In the genomic region with DNA sequence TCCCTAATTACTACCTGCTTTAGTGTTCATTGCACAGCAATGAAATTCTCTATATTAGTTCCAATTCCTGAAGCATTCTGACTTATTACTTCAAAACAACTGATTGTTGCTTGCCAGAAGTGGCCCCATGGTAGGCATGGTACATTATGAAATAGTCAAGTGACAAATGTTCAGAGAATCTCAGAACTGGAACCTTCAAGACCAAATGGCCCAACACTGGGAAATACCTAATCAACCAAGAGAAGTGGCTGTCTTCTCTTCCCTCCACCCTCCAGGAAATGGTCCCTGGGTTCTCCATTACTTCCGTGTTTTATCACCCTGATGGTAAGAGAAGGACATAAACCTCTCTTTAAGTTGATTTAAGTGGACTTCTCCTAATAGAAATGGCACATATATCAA, we compare ENCODE assay signal across 17 cellular contexts.
"Had no signal": no experiment of that assay in that cellular context is flagged by ENCODE, and none has a peak within 500 bp of the region (broad histone marks: within the 10 kb centered on the region; RNA-seq: fewer than 3 reads in every experiment).

No MANE protein-coding gene starts in this region.

- H3K27ac ChIP-seq: colonic mucosa, gastrocnemius medialis, heart right ventricle, left ventricle myocardium inferior, lower lobe of right lung, right atrium auricular region had no signal

- FAIRE-seq: keratinocyte, small intestine had no signal

- H3K4me3 Mint-ChIP-seq: naive thymus-derived CD4-positive, alpha-beta T cell; nephron progenitor cell had no signal

- H3K4me1 Mint-ChIP-seq: nephron progenitor cell had no signal

- DNase-seq: caudate nucleus; colonic mucosa; dermis blood vessel endothelial cell; gastrocnemius medialis; heart right ventricle; left ventricle myocardium inferior; lower lobe of right lung; mesendoderm; naive thymus-derived CD4-positive, alpha-beta T cell; nephron progenitor cell; sigmoid colon; small intestine; stimulated activated CD4-positive, alpha-beta T cell treated with anti-CD3 and anti-CD28 coated beads, Interleukin-12 subunit alpha, Interleukin-12 subunit beta, amount 100 ng/mL, for 4 hours; stimulated activated naive CD4-positive, alpha-beta T cell treated with Interleukin-2 at 50 U/mL for 16 hours; tibial artery had no signal

- H3K9me3 ChIP-seq: colonic mucosa, gastrocnemius medialis, right atrium auricular region, sigmoid colon had no signal

- H3K27me3 Mint-ChIP-seq: naive thymus-derived CD4-positive, alpha-beta T cell had no signal

- ATAC-seq: gastrocnemius medialis; heart right ventricle; naive thymus-derived CD4-positive, alpha-beta T cell had no signal

- H3K4me3 ChIP-seq: colonic mucosa, gastrocnemius medialis, heart right ventricle, left ventricle myocardium inferior, lower lobe of right lung, right atrium auricular region had no signal

- H3K27ac Mint-ChIP-seq: naive thymus-derived CD4-positive, alpha-beta T cell had no signal

- H3K27me3 ChIP-seq: colonic mucosa, gastrocnemius medialis, heart right ventricle, right atrium auricular region, sigmoid colon, tibial artery had no signal

- H3K36me3 ChIP-seq: colonic mucosa, gastrocnemius medialis, lower lobe of right lung, right atrium auricular region, sigmoid colon had no signal

- H3K4me1 ChIP-seq: colonic mucosa had no signal
